In the genomic region with DNA sequence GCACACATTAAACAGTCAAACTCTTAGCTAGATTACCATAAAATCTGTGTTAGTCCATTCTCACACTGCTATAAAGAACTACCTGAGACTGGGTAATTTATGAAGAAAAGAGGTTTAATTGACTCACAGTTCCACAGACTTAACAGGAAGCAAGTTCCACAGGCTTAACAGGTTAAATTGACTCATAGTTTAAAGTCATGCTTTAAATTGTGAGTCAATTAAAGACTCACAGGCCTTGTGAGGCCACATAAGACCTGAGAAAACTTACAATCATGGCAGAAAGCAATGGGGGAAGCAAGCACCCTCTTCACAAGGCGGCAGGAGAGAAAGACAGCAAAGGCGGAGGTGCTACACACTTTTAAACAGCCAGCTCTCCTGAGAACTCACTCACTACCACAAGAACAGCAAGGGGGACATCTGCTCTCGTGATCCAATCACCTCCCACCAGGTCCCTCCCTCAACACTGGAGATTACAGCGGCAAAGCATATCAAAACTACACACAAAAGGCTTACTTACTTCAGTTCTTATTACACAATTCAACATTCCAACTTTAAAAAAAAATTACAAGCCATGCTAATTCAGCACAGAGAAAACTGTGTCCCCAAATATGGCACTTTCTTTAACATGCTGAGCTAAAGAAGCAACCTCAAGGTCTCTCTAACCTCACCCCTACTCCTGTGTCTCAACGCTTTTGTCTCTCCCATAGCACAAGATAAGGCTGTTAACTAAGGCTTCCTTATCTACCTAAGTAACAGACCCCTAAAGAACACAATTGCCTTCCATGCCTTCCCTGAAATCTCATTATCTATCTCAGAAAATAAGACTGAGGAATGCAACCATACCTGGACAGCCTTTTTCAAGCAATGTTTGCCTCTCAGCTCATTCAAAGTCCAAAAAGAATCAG, we compare ENCODE assay signal across 1 cellular context.
TF ChIP-seq lines count a peak whose summit lies in the region.

No MANE protein-coding gene starts in this region.

TF ChIP-seq in H1, 55 proteins besides CTCF, POLR2A, EP300 and RAD21 (continued from another document):
- TF ChIP-seq MAFK (IDR thresholded peaks at IDR 0.05; ENCODE audit: low read depth, low read length) (no peak), RNF2 (IDR thresholded peaks at IDR 0.05; ENCODE audit: borderline replicate concordance, low read depth, low read length, missing control alignments, poor library complexity, severe bottlenecking) (no peak), CBX8 (IDR thresholded peaks at IDR 0.05; ENCODE audit: borderline replicate concordance, low read depth, low read length) (no peak), BCL11A (IDR thresholded peaks at IDR 0.05; ENCODE audit: low read depth in 2 of 2, low read length in 2 of 2) (no peak), POU5F1 (IDR thresholded peaks at IDR 0.05; ENCODE audit: low read depth, low read length) (no peak), SP2 (IDR thresholded peaks at IDR 0.05; ENCODE audit: low read length) (no peak), E2F6 (IDR thresholded peaks at IDR 0.05) (no peak), ASH2L (IDR thresholded peaks at IDR 0.05; ENCODE audit: low read length) (no peak)
